1 cellular context compared by ENCODE assay signal in the genomic region with DNA sequence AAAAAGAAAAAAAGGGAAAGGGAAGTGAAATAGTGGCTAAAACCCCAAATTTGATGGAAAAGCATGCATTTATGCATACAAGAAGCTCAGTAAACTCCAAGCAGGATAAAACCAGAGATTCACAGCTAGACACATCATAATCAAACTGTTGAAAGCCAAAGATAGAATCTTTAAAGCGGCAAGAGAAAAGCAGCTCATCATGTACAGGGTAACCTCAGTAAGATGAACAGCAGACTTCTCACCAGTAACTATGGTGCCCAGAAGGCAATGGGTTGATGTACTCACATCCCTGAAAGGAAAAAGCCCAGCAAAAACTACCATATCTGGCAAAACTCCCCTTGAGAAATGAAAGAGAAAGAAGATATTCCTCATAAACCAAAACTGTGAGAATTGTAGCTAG.
TF ChIP-seq lines count a peak whose summit lies in the region.

No MANE protein-coding gene starts in this region.

TF ChIP-seq in GM12878, 131 proteins besides CTCF, POLR2A, EP300 and RAD21 (continued from another document):
- TF ChIP-seq, protein P1, sequence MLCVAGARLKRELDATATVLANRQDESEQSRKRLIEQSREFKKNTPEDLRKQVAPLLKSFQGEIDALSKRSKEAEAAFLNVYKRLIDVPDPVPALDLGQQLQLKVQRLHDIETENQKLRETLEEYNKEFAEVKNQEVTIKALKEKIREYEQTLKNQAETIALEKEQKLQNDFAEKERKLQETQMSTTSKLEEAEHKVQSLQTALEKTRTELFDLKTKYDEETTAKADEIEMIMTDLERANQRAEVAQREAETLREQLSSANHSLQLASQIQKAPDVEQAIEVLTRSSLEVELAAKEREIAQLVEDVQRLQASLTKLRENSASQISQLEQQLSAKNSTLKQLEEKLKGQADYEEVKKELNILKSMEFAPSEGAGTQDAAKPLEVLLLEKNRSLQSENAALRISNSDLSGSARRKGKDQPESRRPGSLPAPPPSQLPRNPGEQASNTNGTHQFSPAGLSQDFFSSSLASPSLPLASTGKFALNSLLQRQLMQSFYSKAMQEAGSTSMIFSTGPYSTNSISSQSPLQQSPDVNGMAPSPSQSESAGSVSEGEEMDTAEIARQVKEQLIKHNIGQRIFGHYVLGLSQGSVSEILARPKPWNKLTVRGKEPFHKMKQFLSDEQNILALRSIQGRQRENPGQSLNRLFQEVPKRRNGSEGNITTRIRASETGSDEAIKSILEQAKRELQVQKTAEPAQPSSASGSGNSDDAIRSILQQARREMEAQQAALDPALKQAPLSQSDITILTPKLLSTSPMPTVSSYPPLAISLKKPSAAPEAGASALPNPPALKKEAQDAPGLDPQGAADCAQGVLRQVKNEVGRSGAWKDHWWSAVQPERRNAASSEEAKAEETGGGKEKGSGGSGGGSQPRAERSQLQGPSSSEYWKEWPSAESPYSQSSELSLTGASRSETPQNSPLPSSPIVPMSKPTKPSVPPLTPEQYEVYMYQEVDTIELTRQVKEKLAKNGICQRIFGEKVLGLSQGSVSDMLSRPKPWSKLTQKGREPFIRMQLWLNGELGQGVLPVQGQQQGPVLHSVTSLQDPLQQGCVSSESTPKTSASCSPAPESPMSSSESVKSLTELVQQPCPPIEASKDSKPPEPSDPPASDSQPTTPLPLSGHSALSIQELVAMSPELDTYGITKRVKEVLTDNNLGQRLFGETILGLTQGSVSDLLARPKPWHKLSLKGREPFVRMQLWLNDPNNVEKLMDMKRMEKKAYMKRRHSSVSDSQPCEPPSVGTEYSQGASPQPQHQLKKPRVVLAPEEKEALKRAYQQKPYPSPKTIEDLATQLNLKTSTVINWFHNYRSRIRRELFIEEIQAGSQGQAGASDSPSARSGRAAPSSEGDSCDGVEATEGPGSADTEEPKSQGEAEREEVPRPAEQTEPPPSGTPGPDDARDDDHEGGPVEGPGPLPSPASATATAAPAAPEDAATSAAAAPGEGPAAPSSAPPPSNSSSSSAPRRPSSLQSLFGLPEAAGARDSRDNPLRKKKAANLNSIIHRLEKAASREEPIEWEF (IDR thresholded peaks at IDR 0.05; ENCODE audit: insufficient replicate concordance, low read depth, low read length): no peak
- TF ChIP-seq RBBP5 (conservative IDR thresholded peaks at IDR 0.05) (no peak), IRF4 (IDR thresholded peaks at IDR 0.05; ENCODE audit: low read depth, low read length) (0 out of 2 replicates have a peak, but pooled peaks have one; percentile 30), CBX5 (IDR thresholded peaks at IDR 0.05; ENCODE audit: low read depth) (peak; percentile 100), RUNX3 (IDR thresholded peaks at IDR 0.05; ENCODE audit: low read length) (peak; percentile 38), MEF2A (IDR thresholded peaks at IDR 0.05; ENCODE audit: insufficient read depth, low read depth, low read length) (no peak), NBN (IDR thresholded peaks at IDR 0.05) (0 out of 2 replicates have a peak, but pooled peaks have one; percentile 20), TARDBP (IDR thresholded peaks at IDR 0.05; ENCODE audit: borderline replicate concordance) (no peak), RELB (IDR thresholded peaks at IDR 0.05; ENCODE audit: low read depth) (peak; percentile 54; the same call in 1 of the 2 replicates)
